Comparison of ENCODE assay signal across 26 cellular contexts in the genomic region with DNA sequence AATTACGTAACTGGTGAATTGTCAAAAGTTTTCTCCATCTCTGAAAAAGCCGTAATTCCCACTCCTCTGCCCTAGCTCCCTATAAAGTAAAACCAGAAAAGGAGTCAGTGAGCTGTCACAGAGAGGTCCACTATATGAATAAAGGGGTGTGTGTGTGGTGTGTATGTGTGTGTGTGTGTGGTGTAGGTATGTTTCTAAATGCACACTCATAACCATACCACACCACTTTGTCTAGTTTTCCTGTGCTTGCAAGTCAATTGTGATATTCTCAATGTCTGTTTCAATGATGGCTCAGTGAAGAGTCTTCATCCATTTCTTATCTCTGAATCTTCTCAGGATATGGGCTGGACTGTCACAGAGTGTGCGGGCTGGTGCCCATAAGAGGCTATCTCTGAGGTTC. TPM values are rescaled to one million over a fixed set of nuclear protein-coding genes. Genes with fewer than 3 reads are reported as not detected.
"Had no signal": no experiment of that assay in that cellular context is flagged by ENCODE, and none has a peak within 500 bp of the region (broad histone marks: within the 10 kb centered on the region; RNA-seq: fewer than 3 reads in every experiment).

No MANE protein-coding gene starts in this region.

- H3K36me3 ChIP-seq: breast epithelium had no signal

- H3K27me3 ChIP-seq: breast epithelium had no signal

- H3K9me3 ChIP-seq: breast epithelium had no signal

- H3K4me3 Mint-ChIP-seq: activated CD4-positive, alpha-beta memory T cell treated with anti-CD3 and anti-CD28 coated beads, Interleukin-2, amount 10 ng/mL, durations not matched to agents 7 days and 5 days; activated CD4-positive, alpha-beta T cell treated with anti-CD3 and anti-CD28 coated beads for 36 hours; activated naive CD4-positive, alpha-beta T cell treated with anti-CD3 and anti-CD28 coated beads, Interleukin-2, amount 50 U/mL, for 24 hours; activated T-cell treated with anti-CD3 and anti-CD28 coated beads, Interleukin-2, amount 50 U/mL, for 72 hours; T-cell had no signal

- H3K4me3 ChIP-seq: breast epithelium, SK-N-MC had no signal

- H3K36me3 Mint-ChIP-seq: activated naive CD4-positive, alpha-beta T cell treated with anti-CD3 and anti-CD28 coated beads, Interleukin-2, amount 50 U/mL, for 24 hours; T-cell had no signal

- ATAC-seq: activated CD4-positive, alpha-beta T cell treated with anti-CD3 and anti-CD28 coated beads for 36 hours; T-cell had no signal

- H3K27ac ChIP-seq: breast epithelium, SK-N-MC, VCaP had no signal

- H3K27ac Mint-ChIP-seq: activated CD4-positive, alpha-beta memory T cell treated with anti-CD3 and anti-CD28 coated beads, Interleukin-2, amount 10 ng/mL, durations not matched to agents 7 days and 5 days; activated CD4-positive, alpha-beta T cell treated with anti-CD3 and anti-CD28 coated beads for 36 hours; activated naive CD4-positive, alpha-beta T cell treated with anti-CD3 and anti-CD28 coated beads, Interleukin-2, amount 50 U/mL, for 24 hours; activated T-cell treated with anti-CD3 and anti-CD28 coated beads, Interleukin-2, amount 50 U/mL, for 72 hours; T-cell had no signal

- H3K9me3 Mint-ChIP-seq: activated CD4-positive, alpha-beta memory T cell treated with anti-CD3 and anti-CD28 coated beads, Interleukin-2, amount 10 ng/mL, durations not matched to agents 7 days and 5 days; activated naive CD4-positive, alpha-beta T cell treated with anti-CD3 and anti-CD28 coated beads, Interleukin-2, amount 50 U/mL, for 24 hours; activated T-cell treated with anti-CD3 and anti-CD28 coated beads, Interleukin-2, amount 50 U/mL, for 72 hours; T-cell had no signal

- DNase-seq: activated CD4-positive, alpha-beta memory T cell treated with anti-CD3 and anti-CD28 coated beads, Interleukin-2, amount 10 ng/mL, durations not matched to agents 7 days and 5 days; activated CD4-positive, alpha-beta T cell treated with anti-CD3 and anti-CD28 coated beads for 36 hours; activated CD4-positive, alpha-beta T cell treated with anti-CD3 and anti-CD28 coated beads, Interleukin-2, amount 50 U/mL, for 1 hour; activated CD8-positive, alpha-beta memory T cell treated with anti-CD3 and anti-CD28 coated beads, Interleukin-2, amount 50 U/mL, for 4 hours; activated naive CD4-positive, alpha-beta T cell; activated T-cell treated with anti-CD3 and anti-CD28 coated beads, Interleukin-2, amount 50 U/mL, for 72 hours; aorta; caudate nucleus; NCI-H1092; NCI-H1417; NCI-H1694; NCI-H2029; NCI-H2107; NCI-H2171 treated with DMSO at 0.1 percent for 48 hours; NCI-H226; NCI-H526 treated with DMSO at 0.1 percent for 48 hours; NCI-H82; T-cell; T1000 had no signal

- H3K4me1 ChIP-seq: breast epithelium had no signal

- H3K4me1 Mint-ChIP-seq: activated CD4-positive, alpha-beta memory T cell treated with anti-CD3 and anti-CD28 coated beads, Interleukin-2, amount 10 ng/mL, durations not matched to agents 7 days and 5 days; activated CD4-positive, alpha-beta T cell treated with anti-CD3 and anti-CD28 coated beads for 36 hours; activated naive CD4-positive, alpha-beta T cell treated with anti-CD3 and anti-CD28 coated beads, Interleukin-2, amount 50 U/mL, for 24 hours; T-cell had no signal

- FAIRE-seq: TTC549 had no signal

RNA-seq across cellular contexts. Expression of a gene that starts 54.8 kb away (rescaled TPM):
- total RNA-seq: activated CD4-positive, alpha-beta T cell treated with anti-CD3 and anti-CD28 coated beads for 36 hours; activated CD8-positive, alpha-beta memory T cell treated with anti-CD3 and anti-CD28 coated beads for 36 hours; activated T-cell treated with anti-CD3 and anti-CD28 coated beads, Interleukin-2, amount 50 U/mL, for 72 hours; OCI-LY7 had no signal
